In the genomic region with DNA sequence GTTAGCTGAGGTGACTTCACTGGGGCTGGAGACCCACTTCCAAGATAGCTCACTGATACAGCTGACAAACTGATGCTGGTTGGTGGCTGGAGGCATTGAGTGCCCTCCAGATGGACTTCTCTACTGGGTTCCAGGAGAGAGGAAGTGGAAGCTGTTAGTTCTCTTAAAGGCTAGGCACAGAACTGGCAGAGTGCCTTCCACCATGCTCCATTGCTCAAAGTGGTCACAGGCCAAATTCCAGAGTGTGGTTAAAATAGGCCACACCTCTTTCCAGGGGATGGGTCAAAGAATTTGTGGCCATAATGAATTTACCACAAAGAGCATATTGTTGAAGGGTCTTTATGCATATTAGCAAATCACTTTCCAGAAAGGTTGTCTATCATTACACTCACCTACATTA, we compare ENCODE assay signal across 18 cellular contexts.
DNase-seq lines count a peak whose midpoint lies in the region; FAIRE-seq and TF ChIP-seq lines count a peak whose summit lies in the region.
"Had no signal": no experiment of that assay in that cellular context is flagged by ENCODE, and none has a peak within 500 bp of the region (broad histone marks: within the 10 kb centered on the region; RNA-seq: fewer than 3 reads in every experiment).

No MANE protein-coding gene starts in this region.

- no peak for TF ChIP-seq CTCF in suprapubic skin (IDR thresholded peaks at IDR 0.05)

- peak; percentile 85 for DNase-seq in H4 (ENCODE audit: low spot score)
- DNase-seq in SJCRH30: peak; percentile 23 to 46
- DNase-seq in fibroblast of peridontal ligament (ENCODE audit: extremely low read depth): peak; percentile 10
- peak; percentile 18 for DNase-seq in urothelium cell line (ENCODE audit: low spot score)
- DNase-seq in stimulated activated CD4-positive, alpha-beta T cell treated with anti-CD3 and anti-CD28 coated beads, Interleukin-4, amount 100 ng/mL, for 4 hours: no peak
- no peak for DNase-seq in occipital lobe (lab: John Stamatoyannopoulos, UW)
- no peak for DNase-seq in suprapubic skin (ENCODE audit: low spot score in 2 of 2)
- DNase-seq: activated CD4-positive, alpha-beta T cell treated with anti-CD3 and anti-CD28 coated beads for 36 hours; activated naive CD4-positive, alpha-beta T cell; aorta; natural killer cell; NCI-H1694 treated with DMSO at 0.1 percent for 48 hours; small intestine; stimulated activated CD4-positive, alpha-beta T cell treated with anti-CD3 and anti-CD28 coated beads, Interleukin-4, amount 100 ng/mL, for 24 hours; stimulated activated CD8-positive, alpha-beta memory T cell treated with anti-CD3 and anti-CD28 coated beads, Interleukin-4, amount 100 ng/mL, for 48 hours; T1000 had no signal

- no peak overlapping the region for H3K4me3 ChIP-seq in SJCRH30
- no peak overlapping the region for H3K4me3 ChIP-seq in suprapubic skin
- H3K4me3 ChIP-seq: BLaER1, SJSA1 had no signal

- H3K9me3 ChIP-seq in SJCRH30 (replicated peaks) (no peaks in the 10 kb centered on the region), suprapubic skin (no peaks in the 10 kb centered on the region)
- H3K9me3 ChIP-seq: SJSA1 had no signal

- TF ChIP-seq POLR2A in suprapubic skin (IDR thresholded peaks at IDR 0.05): no peak

- H3K36me3 ChIP-seq in SJCRH30 (no peaks in the 10 kb centered on the region), suprapubic skin (no peaks in the 10 kb centered on the region)
- H3K36me3 ChIP-seq: BLaER1, SJSA1 had no signal

- H3K27me3 ChIP-seq in SJCRH30 (no peaks in the 10 kb centered on the region), suprapubic skin (no peaks in the 10 kb centered on the region)
- H3K27me3 ChIP-seq: BLaER1, SJSA1 had no signal

- FAIRE-seq in urothelium cell line (lab: Jason Lieb, UNC): no peak
- FAIRE-seq: small intestine had no signal

- H3K4me1 ChIP-seq in SJCRH30: no peaks in the 10 kb centered on the region
- peaks cover 6% of the 10 kb centered on the region for H3K4me1 ChIP-seq in suprapubic skin
- H3K4me1 ChIP-seq: SJSA1 had no signal

- H3K27ac ChIP-seq in SJCRH30: no peak overlapping the region
- H3K27ac ChIP-seq in suprapubic skin: no peak overlapping the region
- H3K27ac ChIP-seq: BLaER1, SJSA1 had no signal

- TF ChIP-seq EP300 in suprapubic skin (IDR thresholded peaks at IDR 0.05): no peak

Comparison
In these comparisons a context has a peak if more than half of its experiments do, and no peak if none do; other contexts are left out.
1. DNase-seq: peak in H4 (single experiment), SJCRH30 (2 of 2), fibroblast of peridontal ligament (single experiment) and urothelium cell line (single experiment); none in stimulated activated CD4-positive, alpha-beta T cell treated with anti-CD3 and anti-CD28 coated beads, Interleukin-4, amount 100 ng/mL, for 4 hours (0 of 2), occipital lobe (single experiment) and suprapubic skin (0 of 2).